1 cellular context compared by ENCODE assay signal in genomic region chr17:72890711-72891110, GRCh38.
A peak's percentile ranks its signal among the peaks of the same experiment; 100 is the strongest.
TF ChIP-seq lines count a peak whose summit lies in the region.

No MANE protein-coding gene starts in this region.

TF ChIP-seq in HepG2, 621 proteins besides CTCF, POLR2A, EP300 and RAD21 (continued from another document):
- TF ChIP-seq CSRNP1 (CRISPR knock-in tag; IDR thresholded peaks at IDR 0.05), result no peak
- no peak for TF ChIP-seq KAT7 (CRISPR knock-in tag; IDR thresholded peaks at IDR 0.05; ENCODE audit: borderline replicate concordance)
- no peak for TF ChIP-seq NRL (CRISPR knock-in tag; IDR thresholded peaks at IDR 0.05; ENCODE audit: borderline replicate concordance)
- no peak for TF ChIP-seq XBP1 (CRISPR knock-in tag; IDR thresholded peaks at IDR 0.05)
- no peak for TF ChIP-seq YEATS4 (CRISPR knock-in tag; IDR thresholded peaks at IDR 0.05; ENCODE audit: borderline replicate concordance)
- TF ChIP-seq PHB2 (IDR thresholded peaks at IDR 0.05; ENCODE audit: partially characterized antibody), result no peak
- no peak for TF ChIP-seq IRF1 (CRISPR knock-in tag; IDR thresholded peaks at IDR 0.05; ENCODE audit: low read depth)
- TF ChIP-seq MAFK (conservative IDR thresholded peaks at IDR 0.05 in 1 of 2, IDR thresholded peaks at IDR 0.05 in 1 of 2; ENCODE audit: low read length in 2 of 2), result peak; percentile 34 to 51; a peak in 2 of 4 replicates
- TF ChIP-seq MAFF (IDR thresholded peaks at IDR 0.05; ENCODE audit: low read depth, low read length), result peak; percentile 44; the same call in 1 of the 2 replicates
- TF ChIP-seq NFE2L2 (IDR thresholded peaks at IDR 0.05; ENCODE audit: low read length), result peak; percentile 56; the same call in 1 of the 2 replicates
- no peak for TF ChIP-seq ZNF747 (CRISPR knock-in tag; IDR thresholded peaks at IDR 0.05; ENCODE audit: borderline replicate concordance)
